Comparison of ENCODE assay signal across 8 cellular contexts in the genomic region with DNA sequence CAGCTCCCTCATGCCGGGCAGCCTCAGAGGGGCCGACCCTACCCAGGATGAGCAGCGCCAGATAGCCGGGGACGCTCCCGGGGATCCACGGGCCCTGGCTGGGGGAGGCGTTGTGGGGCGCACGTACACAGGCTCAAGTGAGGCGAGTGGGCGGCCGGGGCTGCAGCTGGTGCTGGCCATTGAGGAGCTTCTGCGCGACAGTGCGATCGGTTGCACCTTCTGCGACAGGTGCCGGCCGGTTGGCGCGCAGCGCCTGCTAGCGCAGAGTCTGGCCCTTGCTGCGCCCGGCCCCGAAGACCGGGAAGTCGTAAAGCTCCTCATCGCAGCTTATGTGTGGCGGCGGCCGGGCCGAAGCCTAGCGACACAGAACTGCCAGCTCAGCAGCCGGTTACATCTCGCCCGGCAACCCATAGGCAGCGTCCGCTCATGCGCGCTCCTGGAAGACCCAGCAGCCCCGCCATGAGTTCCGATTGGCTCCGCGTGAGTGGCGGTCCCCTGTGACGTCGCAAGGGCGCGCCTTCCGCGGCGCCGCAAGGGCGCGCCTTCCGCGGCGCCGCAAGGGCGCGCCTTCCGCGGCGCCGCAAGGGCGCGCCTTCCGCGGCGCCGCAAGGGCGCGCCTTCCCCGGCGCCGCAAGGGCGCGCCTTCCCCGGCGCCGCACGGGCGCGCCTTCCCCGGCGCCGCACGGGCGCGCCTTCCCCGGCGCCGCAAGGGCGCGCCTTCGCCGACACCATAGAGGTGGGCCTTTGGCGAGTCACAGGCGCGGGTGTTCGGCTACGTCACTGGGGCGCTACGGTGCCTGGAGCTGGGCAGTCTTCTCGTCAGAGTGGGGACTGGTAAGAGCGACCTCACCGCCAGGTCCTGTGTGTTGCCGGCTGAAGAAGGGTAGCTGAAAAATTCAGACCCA.
A peak's percentile ranks its signal among the peaks of the same experiment; 100 is the strongest.
DNase-seq lines count a peak whose midpoint lies in the region; ATAC-seq, FAIRE-seq and TF ChIP-seq lines count a peak whose summit lies in the region.
"Not testable (repeated sequence)": the region's sequence is repeated elsewhere in the genome, so short reads cannot be mapped to it uniquely, and the experiment has no call there.

No MANE protein-coding gene starts in this region.

- H3K9ac ChIP-seq in rectal smooth muscle tissue (ENCODE audit: low read length), result peak overlapping the region; percentile 70

- H3K4me3 ChIP-seq in heart right ventricle (peak overlapping the region; percentile 65 to 89 (median 76)), rectal smooth muscle tissue (ENCODE audit: low read length) (peak overlapping the region; percentile 82)

- 0 to 1% (median 1%) methylated on average over 69 to 103 of the region's 110 CpGs for WGBS in adipose tissue, 3 donors
- WGBS in heart right ventricle, 2 donors, result 1 to 2% methylated on average over 99 to 105 of the region's 110 CpGs

- H3K4me1 ChIP-seq in heart right ventricle, result peaks cover 0 to 17% (median 0%) of the 10 kb centered on the region in 9 donors
- not testable (repeated sequence) for H3K4me1 ChIP-seq in rectal smooth muscle tissue (ENCODE audit: control insufficient read depth, insufficient read depth, low read length)

- H3K27me3 Mint-ChIP-seq in T-cell, result not testable (repeated sequence)

- not testable (repeated sequence) for H3K27me3 ChIP-seq in heart right ventricle; rectal smooth muscle tissue (ENCODE audit: control insufficient read depth, insufficient read depth, low read length)

- peak overlapping the region; percentile 96 to 97 for H3K27ac Mint-ChIP-seq in T-cell

- peak in 3 of 9 donors; percentile 5 to 22 (median 18) for TF ChIP-seq CTCF in heart right ventricle (IDR thresholded peaks at IDR 0.05)

- H3K4me1 Mint-ChIP-seq in T-cell, result not testable (repeated sequence)

- FAIRE-seq in urothelium cell line (lab: Jason Lieb, UNC), result not testable (repeated sequence)

- ATAC-seq in GM18499 (IDR thresholded peaks at IDR 0.05; ENCODE audit: insufficient read depth, unreplicated experiment) (peak; percentile 96), HG02852 (IDR thresholded peaks at IDR 0.05; ENCODE audit: unreplicated experiment) (peak; percentile 98), T-cell (replicated peaks in 1 of 4) (peak; percentile 95 to 98 (median 97)), heart right ventricle (peak; percentile 100)

- H3K9me3 Mint-ChIP-seq in T-cell, result not testable (repeated sequence)

- peak overlapping the region; percentile 83 to 91 (median 90) for H3K4me3 Mint-ChIP-seq in T-cell

- H3K9me3 ChIP-seq in heart right ventricle, result not testable (repeated sequence)

- H3K36me3 Mint-ChIP-seq in T-cell, result not testable (repeated sequence)

- CTCF ChIA-PET in T-cell (lab: Charles Lee), result interaction anchor here (0.7 to 1.9 kb wide), 3 partner anchors 37 to 452 kb away, joined by 3 to 11 read pairs (median 8); a partner anchor contains a TSS

- intact Hi-C loops in heart right ventricle (cut with DNase I), result not testable (repeated sequence)

- POLR2A ChIA-PET in T-cell (lab: Charles Lee), result interaction anchor here in 1 of 2 donors (0.9 kb wide), 1 partner anchor 427 kb away, joined by 4 read pairs; no protein-coding TSS in a partner anchor

- not testable (repeated sequence) for H3K36me3 ChIP-seq in heart right ventricle; rectal smooth muscle tissue (ENCODE audit: control insufficient read depth, insufficient read depth, low read length)

- DNase-seq in NCI-H1436 (lab: John Stamatoyannopoulos, UW) (peak; percentile 95), T-cell (peak; percentile 69 to 97 (median 93)), heart right ventricle (peak; percentile 93 to 95), urothelium cell line (ENCODE audit: low spot score) (peak; percentile 88)

- H3K27ac ChIP-seq in adipose tissue (ENCODE audit: low read depth, low read length) (peak overlapping the region; percentile 72), heart right ventricle (peak overlapping the region; percentile 82 to 97 (median 94)), rectal smooth muscle tissue (ENCODE audit: low read depth, low read length) (peak overlapping the region; percentile 94)

Comparison
In these comparisons a context has a peak if more than half of its experiments do, and no peak if none do; other contexts are left out.
1. Peak in every context shown above with its lines: DNase-seq, ATAC-seq, H3K4me3 ChIP-seq and H3K27ac ChIP-seq.